In genomic region chr12:52993558-52993869, GRCh38 we compare ENCODE assay signal across 1 cellular context.
TF ChIP-seq lines count a peak whose summit lies in the region.

No MANE protein-coding gene starts in this region.

TF ChIP-seq in HepG2, 621 proteins besides CTCF, POLR2A, EP300 and RAD21:
- TF ChIP-seq TBX2 (CRISPR knock-in tag; IDR thresholded peaks at IDR 0.05; ENCODE audit: borderline replicate concordance) (0 out of 2 replicates have a peak, but pooled peaks have one; percentile 1), ZNF564 (CRISPR knock-in tag; IDR thresholded peaks at IDR 0.05) (no peak), JUNB (CRISPR knock-in tag; IDR thresholded peaks at IDR 0.05; ENCODE audit: borderline replicate concordance) (peak; percentile 62; the same call in 1 of the 2 replicates), LCORL (IDR thresholded peaks at IDR 0.05) (no peak), LCORL (CRISPR knock-in tag; IDR thresholded peaks at IDR 0.05) (0 out of 2 replicates have a peak, but pooled peaks have one; percentile 3)
